In the genomic region with DNA sequence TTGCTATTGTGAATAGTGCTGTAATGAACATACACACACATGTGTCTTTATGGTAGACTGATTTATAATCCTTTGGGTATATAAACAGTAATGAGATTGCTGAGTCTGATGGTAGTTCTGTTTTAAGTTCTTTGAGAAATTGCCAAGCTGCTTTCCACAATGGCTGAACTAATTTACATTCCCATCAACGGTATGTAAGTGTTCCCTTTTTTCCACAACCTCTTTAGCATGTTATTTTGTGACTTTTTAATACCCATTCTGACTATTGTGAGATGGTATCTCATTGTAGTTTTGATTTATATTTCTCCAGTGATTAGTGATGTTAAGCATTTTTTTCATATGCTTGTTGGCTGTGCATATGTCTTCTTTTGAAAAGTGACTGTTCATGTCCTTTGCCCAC, we compare ENCODE assay signal across 13 cellular contexts.
DNase-seq lines count a peak whose midpoint lies in the region; ATAC-seq and TF ChIP-seq lines count a peak whose summit lies in the region.
"Had no signal": no experiment of that assay in that cellular context is flagged by ENCODE, and none has a peak within 500 bp of the region (broad histone marks: within the 10 kb centered on the region; RNA-seq: fewer than 3 reads in every experiment).

No MANE protein-coding gene starts in this region.

- TF ChIP-seq CTCF in heart left ventricle (IDR thresholded peaks at IDR 0.05) (no peak), ascending aorta (IDR thresholded peaks at IDR 0.05) (no peak)

- H3K9ac ChIP-seq in Karpas-422 (ENCODE audit: low read length): no peak overlapping the region

- CTCF ChIA-PET in activated naive CD4-positive, alpha-beta T cell treated with anti-CD3 and anti-CD28 coated beads for 36 hours (lab: Charles Lee): no interaction called here

- H3K27ac Mint-ChIP-seq in activated naive CD4-positive, alpha-beta T cell treated with anti-CD3 and anti-CD28 coated beads for 36 hours: no peak overlapping the region
- H3K27ac Mint-ChIP-seq: CD4-positive, alpha-beta memory T cell had no signal

- H3K4me1 Mint-ChIP-seq in activated naive CD4-positive, alpha-beta T cell treated with anti-CD3 and anti-CD28 coated beads for 36 hours (ENCODE audit: low read depth): peaks cover 20% of the 10 kb centered on the region

- no peak overlapping the region for H3K4me3 ChIP-seq in heart left ventricle
- no peak overlapping the region for H3K4me3 ChIP-seq in Karpas-422 (ENCODE audit: low read length)
- H3K4me3 ChIP-seq in ascending aorta: no peak overlapping the region
- H3K4me3 ChIP-seq: A549, HAP-1 had no signal

- peaks cover 43% of the 10 kb centered on the region for H3K36me3 Mint-ChIP-seq in activated naive CD4-positive, alpha-beta T cell treated with anti-CD3 and anti-CD28 coated beads for 36 hours (ENCODE audit: low read depth)

- no peaks in the 10 kb centered on the region for H3K27me3 ChIP-seq in heart left ventricle
- H3K27me3 ChIP-seq in Karpas-422 (ENCODE audit: low read length): no peaks in the 10 kb centered on the region
- no peaks in the 10 kb centered on the region for H3K27me3 ChIP-seq in ascending aorta
- H3K27me3 ChIP-seq: BE2C had no signal

- ATAC-seq in heart left ventricle (no peak), left cardiac atrium (no peak)
- ATAC-seq: A549 had no signal

- H3K4me2 ChIP-seq in Karpas-422 (ENCODE audit: low read depth, low read length, poor library complexity, severe bottlenecking): peak overlapping the region; percentile 38
- H3K4me2 ChIP-seq: A549 had no signal

- no peak overlapping the region for H2AFZ ChIP-seq in Karpas-422 (ENCODE audit: low read length)

- no peaks in the 10 kb centered on the region for H3K27me3 Mint-ChIP-seq in activated naive CD4-positive, alpha-beta T cell treated with anti-CD3 and anti-CD28 coated beads for 36 hours (ENCODE audit: low read depth)
- H3K27me3 Mint-ChIP-seq: CD4-positive, alpha-beta memory T cell had no signal

- H3K36me3 ChIP-seq in heart left ventricle: no peaks in the 10 kb centered on the region
- H3K36me3 ChIP-seq in Karpas-422 (ENCODE audit: insufficient read depth, low read length): peaks cover 10% of the 10 kb centered on the region
- H3K36me3 ChIP-seq in ascending aorta: no peaks in the 10 kb centered on the region
- H3K36me3 ChIP-seq: BE2C, HAP-1 had no signal

- TF ChIP-seq POLR2A in heart left ventricle (IDR thresholded peaks at IDR 0.05): no peak

- no peaks in the 10 kb centered on the region for H4K20me1 ChIP-seq in Karpas-422 (ENCODE audit: insufficient read depth, low read depth, low read length)

- no peak overlapping the region for H3K4me3 Mint-ChIP-seq in activated naive CD4-positive, alpha-beta T cell treated with anti-CD3 and anti-CD28 coated beads for 36 hours

- H3K79me2 ChIP-seq in Karpas-422 (ENCODE audit: low read length): peaks cover 29% of the 10 kb centered on the region

- peaks cover 0 to 67% (median 37%) of the 10 kb centered on the region in 12 donors for H3K4me1 ChIP-seq in heart left ventricle
- H3K4me1 ChIP-seq in Karpas-422 (ENCODE audit: low read length): peaks cover 75% of the 10 kb centered on the region
- H3K4me1 ChIP-seq in ascending aorta: peaks cover 8 to 33% of the 10 kb centered on the region in 2 donors
- H3K4me1 ChIP-seq: BE2C had no signal

- H3K27ac ChIP-seq in heart left ventricle (peak overlapping the region in 8 of 12 donors; percentile 2 to 89 (median 72)), Karpas-422 (ENCODE audit: low read length) (peak overlapping the region; percentile 53), ascending aorta (peak overlapping the region; percentile 72 to 80)
- H3K27ac ChIP-seq: A549, C4-2B had no signal

- peaks cover 0 to 7% (median 0%) of the 10 kb centered on the region in 12 donors for H3K9me3 ChIP-seq in heart left ventricle
- no peaks in the 10 kb centered on the region for H3K9me3 ChIP-seq in Karpas-422 (ENCODE audit: low read length)
- no peaks in the 10 kb centered on the region for H3K9me3 ChIP-seq in ascending aorta
- H3K9me3 ChIP-seq: A549, BE2C, HAP-1 had no signal

- peaks cover 5% of the 10 kb centered on the region for H3K9me3 Mint-ChIP-seq in activated naive CD4-positive, alpha-beta T cell treated with anti-CD3 and anti-CD28 coated beads for 36 hours

- intact Hi-C loops in heart left ventricle (cut with DNase I) (no loop called here), left cardiac atrium (cut with DNase I) (no loop called here), ascending aorta (cut with DNase I) (loop anchor here (5.0 kb wide), 2 partner anchors 87 to 653 kb away; partner anchors contain the start of gene TTC27)
- intact Hi-C loops in activated naive CD4-positive, alpha-beta T cell treated with anti-CD3 and anti-CD28 coated beads for 36 hours (cut with micrococcal nuclease): no loop called here

- 62 to 73% (median 72%) methylated on average over 1 of the region's 1 CpG for WGBS in heart left ventricle, 4 donors

- no peaks in the 10 kb centered on the region for H3K9me2 ChIP-seq in Karpas-422 (replicated peaks; ENCODE audit: insufficient read depth, low read length)

- no peak for DNase-seq in heart left ventricle
- DNase-seq in left cardiac atrium: no peak
- DNase-seq in Karpas-422: no peak
- no peak for DNase-seq in ascending aorta (ENCODE audit: low spot score in 2 of 2)
- DNase-seq in activated naive CD4-positive, alpha-beta T cell treated with anti-CD3 and anti-CD28 coated beads for 36 hours: no peak
- DNase-seq in NCI-H748 (lab: John Stamatoyannopoulos, UW; ENCODE audit: unreplicated experiment): no peak
- DNase-seq: BE2C; CD4-positive, alpha-beta memory T cell; DND-41; GF-D8 had no signal
